In the genomic region with DNA sequence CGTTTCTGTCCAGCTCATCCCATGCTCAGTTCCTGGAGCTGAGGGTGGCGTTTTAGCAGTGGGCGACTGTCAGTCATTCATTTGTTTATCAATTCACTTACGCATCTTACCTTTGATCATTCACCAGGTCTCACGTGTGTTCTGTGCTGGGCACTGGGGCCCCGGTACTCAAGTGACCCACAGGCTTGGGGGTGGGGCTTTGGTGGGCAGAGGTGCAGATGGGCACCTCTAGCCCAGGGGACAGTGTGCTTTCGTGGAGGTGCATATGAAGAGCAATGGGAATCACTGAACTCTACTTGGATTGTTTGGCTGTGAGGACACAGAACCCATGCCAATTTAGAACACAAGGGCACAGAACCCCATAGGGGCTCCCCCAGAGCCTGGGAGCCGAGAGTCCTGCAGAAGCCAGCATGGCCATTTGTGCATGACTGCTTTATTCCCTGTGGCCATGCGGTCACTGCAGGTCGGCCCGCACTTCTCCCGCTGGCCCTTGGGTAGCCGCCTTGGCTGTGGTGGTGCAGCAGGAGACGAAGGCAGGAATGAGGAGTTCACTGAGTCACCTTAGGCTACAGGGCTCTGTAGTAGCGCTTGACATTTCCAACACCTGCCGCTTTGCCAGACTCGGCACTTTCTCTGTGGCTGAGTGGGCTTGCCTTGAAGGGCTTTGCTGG, we compare ENCODE assay signal across 16 cellular contexts.
"Had no signal": no experiment of that assay in that cellular context is flagged by ENCODE, and none has a peak within 500 bp of the region (broad histone marks: within the 10 kb centered on the region; RNA-seq: fewer than 3 reads in every experiment).

No MANE protein-coding gene starts in this region.

- H3K9me3 Mint-ChIP-seq: activated naive CD4-positive, alpha-beta T cell treated with anti-CD3 and anti-CD28 coated beads, Interleukin-2, amount 50 U/mL, for 72 hours had no signal

- H3K27me3 ChIP-seq: brain microvascular endothelial cell, esophagus muscularis mucosa, foreskin keratinocyte, sigmoid colon, suprapubic skin had no signal

- H3K27ac Mint-ChIP-seq: activated naive CD4-positive, alpha-beta T cell treated with anti-CD3 and anti-CD28 coated beads, Interleukin-2, amount 50 U/mL, for 72 hours had no signal

- DNase-seq: activated CD4-positive, alpha-beta T cell treated with anti-CD3 and anti-CD28 coated beads, Interleukin-2, amount 50 U/mL, for 4 hours; activated T-cell treated with anti-CD3 and anti-CD28 coated beads, Interleukin-2, amount 50 U/mL, for 1 hour; amniotic stem cell; cerebellar nuclear complex; foreskin keratinocyte; head of caudate nucleus; stimulated activated CD4-positive, alpha-beta T cell treated with anti-CD3 and anti-CD28 coated beads, Interleukin-2, amount 100 ng/mL, for 48 hours; stimulated activated naive CD4-positive, alpha-beta T cell treated with Interleukin-2 at 50 U/mL for 16 hours had no signal

- H3K27ac ChIP-seq: brain microvascular endothelial cell, esophagus muscularis mucosa, foreskin keratinocyte, prostate gland, suprapubic skin had no signal

- H3K4me3 ChIP-seq: esophagus muscularis mucosa, prostate gland, sigmoid colon, suprapubic skin had no signal

- H3K36me3 Mint-ChIP-seq: activated naive CD4-positive, alpha-beta T cell treated with anti-CD3 and anti-CD28 coated beads, Interleukin-2, amount 50 U/mL, for 72 hours had no signal

- H3K9me3 ChIP-seq: esophagus muscularis mucosa, prostate gland, sigmoid colon, suprapubic skin had no signal

- FAIRE-seq: endometrium had no signal

- H3K36me3 ChIP-seq: brain microvascular endothelial cell, esophagus muscularis mucosa, prostate gland, sigmoid colon, suprapubic skin had no signal

- H3K4me1 ChIP-seq: prostate gland had no signal

- ATAC-seq: activated CD4-positive, CD25-positive, alpha-beta regulatory T cell treated with anti-CD3 and anti-CD28 coated beads, Interleukin-2, amount 50 U/mL, for 24 hours; activated naive CD4-positive, alpha-beta T cell treated with anti-CD3 and anti-CD28 coated beads, Interleukin-2, amount 50 U/mL, for 72 hours; foreskin keratinocyte had no signal
